30 cellular contexts compared by ENCODE assay signal in genomic region chr4:74800310-74800709, GRCh38. TPM values are rescaled to one million over a fixed set of nuclear protein-coding genes. Genes with fewer than 3 reads are reported as not detected.
"Had no signal": no experiment of that assay in that cellular context is flagged by ENCODE, and none has a peak within 500 bp of the region (broad histone marks: within the 10 kb centered on the region; RNA-seq: fewer than 3 reads in every experiment).

No MANE protein-coding gene starts in this region.

- H3K36me3 ChIP-seq: Peyer's patch, SJSA1 had no signal

- H3K4me1 ChIP-seq: Peyer's patch, SJSA1 had no signal

- H3K9me3 ChIP-seq: Peyer's patch, SJSA1, SK-N-SH had no signal

- ATAC-seq: PC-3 had no signal

- DNase-seq: Karpas-422, MM.1S, MV-4-11, NCI-H1092, NCI-H1105, NCI-H1417 treated with DMSO at 0.1 percent for 48 hours, NCI-H1436 treated with DMSO at 0.1 percent for 48 hours, NCI-H1694 treated with DMSO at 0.1 percent for 48 hours, NCI-H187 treated with DMSO at 0.1 percent for 48 hours, NCI-H2029, NCI-H2081, NCI-H2171 treated with DMSO at 0.1 percent for 48 hours, NCI-H2227 treated with DMSO at 0.1 percent for 48 hours, NCI-H345, NCI-H446, NCI-H510A treated with DMSO at 0.1 percent for 48 hours, NCI-H524 treated with DMSO at 0.1 percent for 48 hours, NCI-H69, NCI-H748 treated with DMSO at 0.1 percent for 48 hours, NCI-H82, OCI-M1, PC-3, Peyer's patch, Right ventricle myocardium superior, RPMI8226, SHP77 treated with DMSO at 0.1 percent for 48 hours, SK-N-SH, SW 1271, T-helper 1 cell had no signal

- H3K27ac ChIP-seq: Peyer's patch, SJSA1 had no signal

- H3K9ac ChIP-seq: SK-N-SH had no signal

- H3K4me2 ChIP-seq: SK-N-SH had no signal

- H3K4me3 ChIP-seq: Peyer's patch, SJSA1 had no signal

- H3K27me3 ChIP-seq: Peyer's patch had no signal

RNA-seq across cellular contexts. Expression of gene BTC, which starts 6.0 kb away (rescaled TPM):
- total RNA-seq: Right ventricle myocardium superior, SJSA1 had no signal
- polyA plus RNA-seq: SK-N-SH had no signal
